ENCODE assay signal across 16 cellular contexts in the genomic region with DNA sequence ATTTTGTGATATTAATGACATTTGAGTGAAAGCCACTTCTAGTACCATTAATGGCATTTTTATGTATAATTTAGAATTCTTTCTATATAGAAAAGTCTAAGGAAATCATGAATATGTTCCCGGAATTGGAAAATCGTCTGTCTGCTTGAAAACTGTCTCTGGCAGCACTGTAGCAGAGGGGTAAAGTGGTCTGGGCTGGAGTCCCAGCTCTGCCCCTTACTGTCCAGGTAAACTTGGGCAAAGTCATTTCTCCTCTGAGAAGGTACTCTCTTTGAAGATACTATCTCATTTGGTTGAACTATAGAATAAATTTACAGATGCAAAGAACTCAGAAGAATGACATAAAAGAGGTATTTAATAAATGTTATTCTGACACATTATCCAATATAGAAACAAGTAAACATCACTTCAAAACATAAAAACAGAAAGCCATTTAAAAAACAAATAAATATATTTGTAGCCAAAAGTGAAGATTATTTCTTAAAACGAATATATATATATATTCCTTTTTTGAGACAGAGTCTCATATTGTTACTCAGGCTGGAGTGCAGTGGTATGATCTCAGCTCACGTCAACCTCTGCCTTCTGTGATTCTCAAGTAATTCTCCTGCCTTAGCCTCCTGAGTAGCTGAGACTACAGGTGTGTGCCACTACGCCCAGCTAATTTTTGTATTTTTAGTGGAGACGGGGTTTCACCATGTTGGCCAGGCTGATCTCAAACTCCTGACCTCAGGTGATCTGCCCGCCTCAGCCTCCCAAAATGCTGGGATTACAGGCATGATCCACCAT.
DNase-seq lines count a peak whose midpoint lies in the region; ATAC-seq and TF ChIP-seq lines count a peak whose summit lies in the region.
"Had no signal": no experiment of that assay in that cellular context is flagged by ENCODE, and none has a peak within 500 bp of the region (broad histone marks: within the 10 kb centered on the region; RNA-seq: fewer than 3 reads in every experiment).

No MANE protein-coding gene starts in this region.

- no peaks in the 10 kb centered on the region for H3K9me3 Mint-ChIP-seq in activated naive CD8-positive, alpha-beta T cell treated with anti-CD3 and anti-CD28 coated beads, Interleukin-2, amount 10 ng/mL, durations not matched to agents 7 days and 5 days
- H3K9me3 Mint-ChIP-seq in stimulated activated effector memory CD8-positive, alpha-beta T cell treated with anti-CD3 and anti-CD28 coated beads, Interleukin-12 subunit alpha, Interleukin-12 subunit beta, amount 100 ng/mL, for 72 hours: no peaks in the 10 kb centered on the region
- H3K9me3 Mint-ChIP-seq: brain, mesothelial cell of epicardium had no signal

- no peak overlapping the region for H3K4me3 ChIP-seq in prostate gland
- H3K4me3 ChIP-seq: hepatocyte had no signal

- no peaks in the 10 kb centered on the region for H3K36me3 ChIP-seq in prostate gland

- intact Hi-C loops in prostate gland (cut with DNase I): no loop called here

- H3K36me3 Mint-ChIP-seq in activated naive CD8-positive, alpha-beta T cell treated with anti-CD3 and anti-CD28 coated beads, Interleukin-2, amount 10 ng/mL, durations not matched to agents 7 days and 5 days: no peaks in the 10 kb centered on the region
- H3K36me3 Mint-ChIP-seq in stimulated activated effector memory CD8-positive, alpha-beta T cell treated with anti-CD3 and anti-CD28 coated beads, Interleukin-12 subunit alpha, Interleukin-12 subunit beta, amount 100 ng/mL, for 72 hours: no peaks in the 10 kb centered on the region
- H3K36me3 Mint-ChIP-seq: brain, mesothelial cell of epicardium had no signal

- no peaks in the 10 kb centered on the region for H3K27me3 Mint-ChIP-seq in activated naive CD8-positive, alpha-beta T cell treated with anti-CD3 and anti-CD28 coated beads, Interleukin-2, amount 10 ng/mL, durations not matched to agents 7 days and 5 days

- peaks cover 60% of the 10 kb centered on the region for H3K4me1 Mint-ChIP-seq in activated naive CD8-positive, alpha-beta T cell treated with anti-CD3 and anti-CD28 coated beads, Interleukin-2, amount 10 ng/mL, durations not matched to agents 7 days and 5 days
- H3K4me1 Mint-ChIP-seq in stimulated activated effector memory CD8-positive, alpha-beta T cell treated with anti-CD3 and anti-CD28 coated beads, Interleukin-12 subunit alpha, Interleukin-12 subunit beta, amount 100 ng/mL, for 72 hours: peaks cover 30% of the 10 kb centered on the region

- POLR2A ChIA-PET in activated naive CD8-positive, alpha-beta T cell treated with anti-CD3 and anti-CD28 coated beads, Interleukin-2, amount 10 ng/mL, durations not matched to agents 7 days and 5 days (lab: Charles Lee): interaction anchor here (13.2 kb wide), 1 partner anchor 153 kb away, joined by 219 read pairs; a partner anchor contains a TSS

- WGBS in prostate gland: 76% methylated on average over 7 of the region's 7 CpGs

- H3K27me3 ChIP-seq in prostate gland (replicated peaks; ENCODE audit: insufficient read depth): no peaks in the 10 kb centered on the region
- H3K27me3 ChIP-seq: hepatocyte had no signal

- DNase-seq in DMS53 (lab: John Stamatoyannopoulos, UW) (peak; percentile 11), DMS53 treated with DMSO at 0.1 percent for 48 hours (lab: John Stamatoyannopoulos, UW; ENCODE audit: unreplicated experiment) (no peak), NAMALWA (ENCODE audit: low spot score) (peak; percentile 46), prostate gland (ENCODE audit: low spot score) (no peak)
- no peak for DNase-seq in activated naive CD8-positive, alpha-beta T cell treated with anti-CD3 and anti-CD28 coated beads, Interleukin-2, amount 10 ng/mL, durations not matched to agents 7 days and 5 days
- DNase-seq in stimulated activated effector memory CD8-positive, alpha-beta T cell treated with anti-CD3 and anti-CD28 coated beads, Interleukin-12 subunit alpha, Interleukin-12 subunit beta, amount 100 ng/mL, for 72 hours (ENCODE audit: low spot score in 2 of 2): no peak
- DNase-seq: activated CD8-positive, alpha-beta memory T cell treated with anti-CD3 and anti-CD28 coated beads, Interleukin-2, amount 50 U/mL, for 4 hours; DMS153; NCI-H2171; stimulated activated CD4-positive, alpha-beta T cell treated with anti-CD3 and anti-CD28 coated beads, Interleukin-4, amount 100 ng/mL, for 4 hours had no signal

- no peak for ATAC-seq in activated naive CD8-positive, alpha-beta T cell treated with anti-CD3 and anti-CD28 coated beads, Interleukin-2, amount 10 ng/mL, durations not matched to agents 7 days and 5 days (ENCODE audit: low read depth)
- no peak for ATAC-seq in stimulated activated effector memory CD8-positive, alpha-beta T cell treated with anti-CD3 and anti-CD28 coated beads, Interleukin-12 subunit alpha, Interleukin-12 subunit beta, amount 100 ng/mL, for 72 hours
- no peak for ATAC-seq in GM18511 (IDR thresholded peaks at IDR 0.05; ENCODE audit: unreplicated experiment)
- ATAC-seq in GM18907 (IDR thresholded peaks at IDR 0.05; ENCODE audit: unreplicated experiment): no peak

- no peaks in the 10 kb centered on the region for H3K4me1 ChIP-seq in prostate gland (replicated peaks)

- H3K27ac Mint-ChIP-seq in activated naive CD8-positive, alpha-beta T cell treated with anti-CD3 and anti-CD28 coated beads, Interleukin-2, amount 10 ng/mL, durations not matched to agents 7 days and 5 days: peak overlapping the region; percentile 96
- H3K27ac Mint-ChIP-seq in stimulated activated effector memory CD8-positive, alpha-beta T cell treated with anti-CD3 and anti-CD28 coated beads, Interleukin-12 subunit alpha, Interleukin-12 subunit beta, amount 100 ng/mL, for 72 hours: peak overlapping the region; percentile 92
- H3K27ac Mint-ChIP-seq: brain, mesothelial cell of epicardium had no signal

- TF ChIP-seq CTCF in prostate gland (IDR thresholded peaks at IDR 0.05): no peak

- H3K4me3 Mint-ChIP-seq in activated naive CD8-positive, alpha-beta T cell treated with anti-CD3 and anti-CD28 coated beads, Interleukin-2, amount 10 ng/mL, durations not matched to agents 7 days and 5 days: peak overlapping the region; percentile 88
- H3K4me3 Mint-ChIP-seq in stimulated activated effector memory CD8-positive, alpha-beta T cell treated with anti-CD3 and anti-CD28 coated beads, Interleukin-12 subunit alpha, Interleukin-12 subunit beta, amount 100 ng/mL, for 72 hours: peak overlapping the region; percentile 66
- H3K4me3 Mint-ChIP-seq: brain, mesothelial cell of epicardium had no signal

- no peak for TF ChIP-seq POLR2A in prostate gland (IDR thresholded peaks at IDR 0.05)

- H3K9me3 ChIP-seq in prostate gland: no peaks in the 10 kb centered on the region

- no peak overlapping the region for H3K27ac ChIP-seq in prostate gland
- H3K27ac ChIP-seq: 22Rv1, hepatocyte had no signal

Comparison
In these comparisons a context has a peak if more than half of its experiments do, and no peak if none do; other contexts are left out.
1. DNase-seq: peak in DMS53 (single experiment) and NAMALWA (single experiment); none in DMS53 treated with DMSO at 0.1 percent for 48 hours (single experiment), activated naive CD8-positive, alpha-beta T cell treated with anti-CD3 and anti-CD28 coated beads, Interleukin-2, amount 10 ng/mL, durations not matched to agents 7 days and 5 days (single experiment), stimulated activated effector memory CD8-positive, alpha-beta T cell treated with anti-CD3 and anti-CD28 coated beads, Interleukin-12 subunit alpha, Interleukin-12 subunit beta, amount 100 ng/mL, for 72 hours (0 of 2) and prostate gland (single experiment).